12 cellular contexts compared by ENCODE assay signal in genomic region chr7:150665075-150665794, GRCh38. TPM values are rescaled to one million over a fixed set of nuclear protein-coding genes. Genes with fewer than 3 reads are reported as not detected.
A peak's percentile ranks its signal among the peaks of the same experiment; 100 is the strongest.
DNase-seq lines count a peak whose midpoint lies in the region; ATAC-seq, FAIRE-seq and TF ChIP-seq lines count a peak whose summit lies in the region.
"Had no signal": no experiment of that assay in that cellular context is flagged by ENCODE, and none has a peak within 500 bp of the region (broad histone marks: within the 10 kb centered on the region; RNA-seq: fewer than 3 reads in every experiment).

No MANE protein-coding gene starts in this region.

- H3K4me3 ChIP-seq in small intestine (ENCODE audit: low read depth in 1 of 2, low read length in 2 of 2) (no peak overlapping the region), HAP-1 (no peak overlapping the region)
- H3K4me3 ChIP-seq: breast epithelium, left lung had no signal

- H3K4me3 Mint-ChIP-seq in CD4-positive, alpha-beta T cell: peak overlapping the region; percentile 39
- H3K4me3 Mint-ChIP-seq in T-helper 1 cell treated with Interleukin-12 subunit alpha and Interleukin-12 subunit beta and Interleukin-4 antibody, amounts not matched to agents 30 μg/mL and 1 μg/mL, for 36 hours: peak overlapping the region; percentile 22

- H3K4me1 ChIP-seq in small intestine (ENCODE audit: control insufficient read depth in 2 of 2, insufficient read depth in 1 of 2, low read depth in 1 of 2, low read length in 1 of 2) (no peaks in the 10 kb centered on the region), HAP-1 (no peaks in the 10 kb centered on the region)
- H3K4me1 ChIP-seq: breast epithelium had no signal

- peak overlapping the region; percentile 91 for H3K27ac Mint-ChIP-seq in CD4-positive, alpha-beta T cell
- peak overlapping the region; percentile 97 for H3K27ac Mint-ChIP-seq in T-helper 1 cell treated with Interleukin-12 subunit alpha and Interleukin-12 subunit beta and Interleukin-4 antibody, amounts not matched to agents 30 μg/mL and 1 μg/mL, for 36 hours

- DNase-seq in CD4-positive, alpha-beta T cell: peak in 1 of 10 experiments; percentile 18
- peak; percentile 64 for DNase-seq in activated naive CD4-positive, alpha-beta T cell treated with anti-CD3 and anti-CD28 coated beads, Interleukin-2, amount 50 U/mL, for 16 hours
- DNase-seq in small intestine (no peak), DMS153 treated with DMSO at 0.1 percent for 48 hours (lab: John Stamatoyannopoulos, UW; ENCODE audit: unreplicated experiment) (no peak), HAP-1 (ENCODE audit: low spot score in 2 of 2) (no peak), DMS114 treated with DMSO at 0.1 percent for 48 hours (lab: John Stamatoyannopoulos, UW; ENCODE audit: unreplicated experiment) (no peak)
- DNase-seq: AML-193, glutamatergic neuron, left lung had no signal

- no peaks in the 10 kb centered on the region for H3K27me3 Mint-ChIP-seq in CD4-positive, alpha-beta T cell
- no peaks in the 10 kb centered on the region for H3K27me3 Mint-ChIP-seq in T-helper 1 cell treated with Interleukin-12 subunit alpha and Interleukin-12 subunit beta and Interleukin-4 antibody, amounts not matched to agents 30 μg/mL and 1 μg/mL, for 36 hours (ENCODE audit: low read depth)

- peaks cover 7% of the 10 kb centered on the region for H3K9me3 Mint-ChIP-seq in CD4-positive, alpha-beta T cell
- H3K9me3 Mint-ChIP-seq in T-helper 1 cell treated with Interleukin-12 subunit alpha and Interleukin-12 subunit beta and Interleukin-4 antibody, amounts not matched to agents 30 μg/mL and 1 μg/mL, for 36 hours: peaks cover 5% of the 10 kb centered on the region

- in situ Hi-C loops in HAP-1 (cut with MboI; ENCODE audit: low sequenced_read_pairs): no loop called here

- H3K36me3 ChIP-seq in small intestine (ENCODE audit: control insufficient read depth in 2 of 2, insufficient read depth in 2 of 2, low read length in 2 of 2) (no peaks in the 10 kb centered on the region), HAP-1 (replicated peaks) (no peaks in the 10 kb centered on the region)
- H3K36me3 ChIP-seq: breast epithelium, left lung had no signal

- WGBS in small intestine, 3 donors: 80 to 83% (median 83%) methylated on average over 9 of the region's 9 CpGs

- intact Hi-C loops in CD4-positive, alpha-beta T cell (cut with DNase I, micrococcal nuclease): loop anchor here (2.0 to 5.0 kb wide), 2 partner anchors 32 to 72 kb away; partner anchors contain the start of genes GIMAP5 (in 1 of the 2) and GIMAP6 (in 1 of the 2)

- peak overlapping the region; percentile 73 for H3K27ac ChIP-seq in CD4-positive, alpha-beta T cell (ENCODE audit: low read depth, low read length)
- H3K27ac ChIP-seq in small intestine (ENCODE audit: low read depth in 1 of 2, low read length in 1 of 2): peak overlapping the region; percentile 69 to 79

- no peak for ATAC-seq in CD4-positive, alpha-beta T cell (ENCODE audit: poor library complexity)
- no peak for ATAC-seq in HG02870 (IDR thresholded peaks at IDR 0.05; ENCODE audit: unreplicated experiment)

- FAIRE-seq in small intestine (lab: Jason Lieb, UNC): no peak

- POLR2A ChIA-PET in CD4-positive, alpha-beta T cell (lab: Charles Lee): interaction anchor here (1.1 to 5.5 kb wide), 8 partner anchors 9 to 91 kb away, joined by 3 to 55 read pairs (median 4); partner anchors contain the start of genes GIMAP1, GIMAP2 and GIMAP6

- H3K36me3 Mint-ChIP-seq in CD4-positive, alpha-beta T cell (ENCODE audit: low read depth): peaks cover 49% of the 10 kb centered on the region
- peaks cover 28% of the 10 kb centered on the region for H3K36me3 Mint-ChIP-seq in T-helper 1 cell treated with Interleukin-12 subunit alpha and Interleukin-12 subunit beta and Interleukin-4 antibody, amounts not matched to agents 30 μg/mL and 1 μg/mL, for 36 hours (ENCODE audit: low read depth)

- no peak for TF ChIP-seq CTCF in CD4-positive, alpha-beta T cell (IDR thresholded peaks at IDR 0.05)

- CTCF ChIA-PET in CD4-positive, alpha-beta T cell (lab: Charles Lee): interaction anchor here (1.2 kb wide), 1 partner anchor 216 kb away, joined by 3 read pairs; no protein-coding TSS in a partner anchor

- H3K9me3 ChIP-seq in CD4-positive, alpha-beta T cell (ENCODE audit: control insufficient read depth, low read length): no peaks in the 10 kb centered on the region
- H3K9me3 ChIP-seq in small intestine (ENCODE audit: control insufficient read depth, low read depth) (no peaks in the 10 kb centered on the region), HAP-1 (no peaks in the 10 kb centered on the region)

- peaks cover 95% of the 10 kb centered on the region for H3K4me1 Mint-ChIP-seq in CD4-positive, alpha-beta T cell (ENCODE audit: low read depth)
- H3K4me1 Mint-ChIP-seq in T-helper 1 cell treated with Interleukin-12 subunit alpha and Interleukin-12 subunit beta and Interleukin-4 antibody, amounts not matched to agents 30 μg/mL and 1 μg/mL, for 36 hours (ENCODE audit: low read depth): peaks cover 77% of the 10 kb centered on the region

- no peaks in the 10 kb centered on the region for H3K27me3 ChIP-seq in CD4-positive, alpha-beta T cell (ENCODE audit: control insufficient read depth, insufficient read depth, low read length)
- no peaks in the 10 kb centered on the region for H3K27me3 ChIP-seq in small intestine (ENCODE audit: control insufficient read depth in 2 of 2, insufficient read depth in 2 of 2, low read length in 2 of 2)
- no peaks in the 10 kb centered on the region for H3K27me3 ChIP-seq in HAP-1 (ENCODE audit: low read depth)
- H3K27me3 ChIP-seq: breast epithelium, left lung had no signal

RNA-seq across cellular contexts. Expression of gene GIMAP2, which starts 20.3 kb away (rescaled TPM):
- 10 to 100 TPM; 64.1 to 65.1 TPM for total RNA-seq in CD4-positive, alpha-beta T cell
- polyA plus RNA-seq in small intestine: 10 to 100 TPM in 1 of 3 donors, 1 to 10 TPM in 2; 3.8 to 14.1 (median 9.5) TPM

RNA-seq across cellular contexts. Expression of gene GIMAP6, which starts 33.0 kb away (rescaled TPM):
- 10 to 100 TPM; 14.3 to 14.9 TPM for total RNA-seq in CD4-positive, alpha-beta T cell
- polyA plus RNA-seq in small intestine: 10 to 100 TPM in 2 of 3 donors, 1 to 10 TPM in 1; 3.8 to 28.1 (median 13.8) TPM

RNA-seq across cellular contexts. Expression of gene GIMAP1, which starts 51.2 kb away (rescaled TPM):
- total RNA-seq in CD4-positive, alpha-beta T cell: 1 to 10 TPM; 8.0 to 8.1 TPM
- polyA plus RNA-seq in small intestine: 1 to 10 TPM in 2 of 3 donors, under 1 TPM in 1; 0.89 to 7.5 (median 4.3) TPM
